8 cellular contexts compared by ENCODE assay signal in the genomic region with DNA sequence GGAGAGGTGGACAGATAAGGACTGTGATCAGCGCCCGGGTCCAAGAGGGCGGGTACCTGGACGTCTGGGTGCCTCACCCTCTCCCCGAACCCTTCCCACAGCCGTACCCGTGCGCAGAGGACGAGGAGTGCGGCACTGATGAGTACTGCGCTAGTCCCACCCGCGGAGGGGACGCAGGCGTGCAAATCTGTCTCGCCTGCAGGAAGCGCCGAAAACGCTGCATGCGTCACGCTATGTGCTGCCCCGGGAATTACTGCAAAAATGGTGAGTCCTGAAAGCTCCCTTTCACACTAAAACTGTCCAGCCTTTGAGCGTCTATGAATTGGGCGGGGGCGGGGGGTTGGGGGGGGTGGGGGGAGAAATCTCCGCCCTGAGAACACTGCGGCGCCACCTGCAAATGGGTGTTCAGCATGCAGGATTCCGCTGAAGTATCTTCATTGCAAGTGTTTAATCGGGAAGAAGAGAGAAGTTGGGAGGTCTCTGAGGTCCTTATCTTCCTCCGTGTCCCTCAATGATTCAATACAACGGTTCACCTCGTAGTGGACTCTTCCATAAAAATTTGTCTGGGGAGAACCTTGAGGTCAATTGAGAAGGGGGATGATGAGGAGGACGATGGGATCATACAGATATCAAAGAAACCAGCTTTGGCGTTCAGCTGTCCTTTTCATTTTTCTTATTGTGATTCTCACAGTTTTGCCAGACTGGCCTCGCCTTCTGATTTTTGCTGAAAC. TPM values are rescaled to one million over a fixed set of nuclear protein-coding genes. Genes with fewer than 3 reads are reported as not detected.
A peak's percentile ranks its signal among the peaks of the same experiment; 100 is the strongest.
DNase-seq lines count a peak whose midpoint lies in the region; ATAC-seq and TF ChIP-seq lines count a peak whose summit lies in the region.

No MANE protein-coding gene starts in this region.

- H3K79me2 ChIP-seq in GM23248 (ENCODE audit: insufficient read depth), result peaks cover 27% of the 10 kb centered on the region

- peak overlapping the region; percentile 46 for H2AFZ ChIP-seq in GM23248

- DNase-seq in GM23248, result peak; percentile 81
- peak; percentile 10 for DNase-seq in UCSD-AML1 (lab: John Stamatoyannopoulos, UW; ENCODE audit: unreplicated experiment)
- peak; percentile 50 for DNase-seq in hepatic stellate cell (ENCODE audit: low spot score)
- DNase-seq in gastrocnemius medialis, result no peak
- no peak for DNase-seq in activated naive CD4-positive, alpha-beta T cell treated with anti-CD3 and anti-CD28 coated beads, Interleukin-2, amount 10 ng/mL, durations not matched to agents 7 days and 5 days
- DNase-seq in ureter (ENCODE audit: low spot score), result no peak
- DNase-seq in NCI-H2081 (lab: John Stamatoyannopoulos, UW), result no peak
- no peak for DNase-seq in central memory CD4-positive, alpha-beta T cell

- H3K9ac ChIP-seq in GM23248, result peak overlapping the region; percentile 79

- ATAC-seq in gastrocnemius medialis, result no peak

- peaks cover 60% of the 10 kb centered on the region for H3F3A ChIP-seq in GM23248 (ENCODE audit: insufficient read depth)

- no peaks in the 10 kb centered on the region for H3K9me3 Mint-ChIP-seq in activated naive CD4-positive, alpha-beta T cell treated with anti-CD3 and anti-CD28 coated beads, Interleukin-2, amount 10 ng/mL, durations not matched to agents 7 days and 5 days

- H3K9me2 ChIP-seq in GM23248 (ENCODE audit: insufficient read depth), result no peaks in the 10 kb centered on the region

- TF ChIP-seq CTCF in gastrocnemius medialis (IDR thresholded peaks at IDR 0.05 in 4 of 5, conservative IDR thresholded peaks at IDR 0.05 in 1 of 5), result no peak

- H3K4me1 Mint-ChIP-seq in activated naive CD4-positive, alpha-beta T cell treated with anti-CD3 and anti-CD28 coated beads, Interleukin-2, amount 10 ng/mL, durations not matched to agents 7 days and 5 days, result peaks cover 6% of the 10 kb centered on the region

- in situ Hi-C loops in GM23248 (cut with MboI) (loop anchor here (5.0 kb wide), 2 partner anchors 172 to 412 kb away; no protein-coding TSS in a partner anchor), gastrocnemius medialis (cut with MboI; ENCODE audit: low sequenced_read_pairs in 4 of 4) (loop anchor here in 3 of 4 donors (5.0 to 10.0 kb wide), 2 partner anchors 170 to 172 kb away; no protein-coding TSS in a partner anchor)

- H3K9me3 ChIP-seq in GM23248 (ENCODE audit: low read depth), result no peaks in the 10 kb centered on the region
- no peaks in the 10 kb centered on the region for H3K9me3 ChIP-seq in gastrocnemius medialis

- 1 to 2% methylated on average over 34 to 36 of the region's 36 CpGs for WGBS in GM23248 (ENCODE audit: low coverage in 1 of 2, low lambda C conversion rate in 2 of 2, missing lambda C conversion rate in 2 of 2), 2 experiments

- H3K4me3 Mint-ChIP-seq in activated naive CD4-positive, alpha-beta T cell treated with anti-CD3 and anti-CD28 coated beads, Interleukin-2, amount 10 ng/mL, durations not matched to agents 7 days and 5 days, result no peak overlapping the region

- no peaks in the 10 kb centered on the region for H3K27me3 ChIP-seq in GM23248 (replicated peaks; ENCODE audit: insufficient read depth)
- H3K27me3 ChIP-seq in gastrocnemius medialis, result peaks cover 0 to 7% (median 0%) of the 10 kb centered on the region in 3 donors

- CTCF ChIA-PET in activated naive CD4-positive, alpha-beta T cell treated with anti-CD3 and anti-CD28 coated beads, Interleukin-2, amount 10 ng/mL, durations not matched to agents 7 days and 5 days (lab: Charles Lee), result interaction anchor here (0.6 kb wide), 1 partner anchor 92 kb away, joined by 3 read pairs; no protein-coding TSS in a partner anchor

- TF ChIP-seq POLR2A in gastrocnemius medialis (IDR thresholded peaks at IDR 0.05), result no peak

- peak overlapping the region; percentile 92 for H3K4me2 ChIP-seq in GM23248 (ENCODE audit: unreplicated experiment)

- intact Hi-C loops in gastrocnemius medialis (cut with DNase I; ENCODE audit: low total_unique reads), result loop anchor here (10.0 kb wide), 1 partner anchor 340 kb away; no protein-coding TSS in a partner anchor

- H3K27me3 Mint-ChIP-seq in activated naive CD4-positive, alpha-beta T cell treated with anti-CD3 and anti-CD28 coated beads, Interleukin-2, amount 10 ng/mL, durations not matched to agents 7 days and 5 days, result peaks cover 30% of the 10 kb centered on the region

- H3K4me3 ChIP-seq in GM23248 (peak overlapping the region; percentile 92), gastrocnemius medialis (peak overlapping the region; percentile 61 to 75 (median 68))

- H3K4me1 ChIP-seq in GM23248 (ENCODE audit: insufficient read depth) (peaks cover 37% of the 10 kb centered on the region), gastrocnemius medialis (peaks cover 8 to 21% of the 10 kb centered on the region in 2 donors)

- peaks cover 24% of the 10 kb centered on the region for H3K36me3 ChIP-seq in GM23248 (ENCODE audit: low read depth)
- no peaks in the 10 kb centered on the region for H3K36me3 ChIP-seq in gastrocnemius medialis

- no peak overlapping the region for H3K27ac Mint-ChIP-seq in activated naive CD4-positive, alpha-beta T cell treated with anti-CD3 and anti-CD28 coated beads, Interleukin-2, amount 10 ng/mL, durations not matched to agents 7 days and 5 days

- H3K27ac ChIP-seq in GM23248 (peak overlapping the region; percentile 79), gastrocnemius medialis (no peak overlapping the region)

- no peaks in the 10 kb centered on the region for H4K20me1 ChIP-seq in GM23248 (ENCODE audit: insufficient read depth)

- no peaks in the 10 kb centered on the region for H3K36me3 Mint-ChIP-seq in activated naive CD4-positive, alpha-beta T cell treated with anti-CD3 and anti-CD28 coated beads, Interleukin-2, amount 10 ng/mL, durations not matched to agents 7 days and 5 days

RNA-seq across cellular contexts. Expression of gene DKK1, which starts 0.9 kb away (rescaled TPM):
- total RNA-seq in GM23248 (2014; rRNA removed; shearing (Covaris generic)), result 505 and 558 TPM in 2 replicates
- polyA plus RNA-seq in GM23248 (2016; fragmentation: Nextera tagmentation; extraction: Ambion mirVana), result 747 and 748 TPM in 2 replicates
- total RNA-seq in gastrocnemius medialis (under 1 TPM in 1 of 4 donors, not detected in 3; 0.78 TPM), ureter (22.5 TPM)

Comparison
In these comparisons a context has a peak if more than half of its experiments do, and no peak if none do; other contexts are left out.
1. DNase-seq: peak in GM23248 (single experiment), UCSD-AML1 (single experiment) and hepatic stellate cell (single experiment); none in gastrocnemius medialis (0 of 2), activated naive CD4-positive, alpha-beta T cell treated with anti-CD3 and anti-CD28 coated beads, Interleukin-2, amount 10 ng/mL, durations not matched to agents 7 days and 5 days (single experiment), ureter (single experiment), NCI-H2081 (0 of 2) and central memory CD4-positive, alpha-beta T cell (single experiment).
2. RNA of gene DKK1, which starts 0.9 kb away (total RNA-seq): 505 to 558 TPM in GM23248; 22.5 TPM in ureter (single experiment) and 0.78 TPM in gastrocnemius medialis; every median in the first group is over 10 times any median in the second.